ENCODE assay signal across 8 cellular contexts in the genomic region with DNA sequence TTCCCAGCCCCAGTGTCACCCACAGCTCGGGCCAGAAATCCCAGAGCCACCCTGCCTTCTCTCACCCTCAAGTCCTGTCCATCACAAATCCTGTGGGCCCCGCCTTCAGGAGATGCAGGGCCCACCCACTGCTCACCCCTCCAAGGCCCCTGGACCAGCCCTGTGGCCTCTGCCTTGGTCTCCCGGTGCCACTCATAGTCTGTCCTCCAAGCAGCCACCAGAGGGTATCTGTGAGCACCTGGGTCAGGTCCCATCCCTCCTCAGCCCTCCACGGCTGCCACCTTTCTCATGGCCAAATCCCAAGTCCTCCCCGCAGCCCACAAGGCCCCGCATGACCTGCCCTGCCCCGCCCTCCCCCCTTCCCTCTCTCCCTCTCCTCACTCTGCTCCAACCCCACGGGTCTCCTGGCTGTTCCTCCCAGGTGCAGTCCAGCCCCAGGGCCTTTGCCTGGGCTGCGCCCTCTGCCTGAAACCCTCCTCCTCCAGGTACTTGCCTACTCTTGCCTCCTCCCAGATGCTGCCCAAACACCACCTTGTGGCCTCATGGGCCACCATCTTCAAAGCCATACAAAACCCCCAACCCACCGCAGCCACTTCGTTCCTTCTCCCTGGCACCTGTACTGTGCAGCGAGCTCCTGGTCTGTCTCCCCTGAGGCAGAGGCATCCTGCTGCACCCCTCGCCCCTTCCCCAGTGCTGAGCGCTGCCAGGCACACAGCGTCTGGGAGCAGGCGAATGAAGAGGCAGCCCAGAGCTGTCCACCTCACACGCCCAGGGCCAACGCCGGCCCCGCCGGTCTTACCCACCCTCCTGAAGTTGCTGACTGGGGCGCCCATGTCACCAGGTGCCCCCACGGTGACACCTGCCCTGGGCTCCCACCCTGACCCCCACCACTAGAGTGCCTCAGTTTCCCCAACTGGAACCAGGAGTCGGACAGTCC. TPM values are rescaled to one million over a fixed set of nuclear protein-coding genes. Genes with fewer than 3 reads are reported as not detected.
DNase-seq lines count a peak whose midpoint lies in the region; ATAC-seq and TF ChIP-seq lines count a peak whose summit lies in the region.

No MANE protein-coding gene starts in this region.

- in situ Hi-C loops in G401 (cut with HindIII; ENCODE audit: low sequenced_read_pairs) = no loop called here

- H3K4me3 ChIP-seq in KMS-11 (IDR thresholded peaks at IDR 0.05; ENCODE audit: insufficient read depth, low read depth, low read length) = no peak overlapping the region

- peak; percentile 64 to 65 for ATAC-seq in activated naive CD4-positive, alpha-beta T cell treated with anti-CD3 and anti-CD28 coated beads, Interleukin-2, amount 50 U/mL, for 72 hours
- ATAC-seq in GM18498 (IDR thresholded peaks at IDR 0.05; ENCODE audit: unreplicated experiment) (no peak), GM18520 (IDR thresholded peaks at IDR 0.05; ENCODE audit: unreplicated experiment) (no peak), GM19035 (IDR thresholded peaks at IDR 0.05; ENCODE audit: unreplicated experiment) (no peak)

- H3K9ac ChIP-seq in KMS-11 = no peak overlapping the region

- no peaks in the 10 kb centered on the region for H3K79me2 ChIP-seq in KMS-11 (ENCODE audit: insufficient read depth, low read depth)

- no peak overlapping the region for H3K27ac ChIP-seq in KMS-11

- DNase-seq in G401 (ENCODE audit: low spot score) = peak; percentile 58
- no peak for DNase-seq in activated naive CD4-positive, alpha-beta T cell treated with anti-CD3 and anti-CD28 coated beads, Interleukin-2, amount 50 U/mL, for 72 hours (ENCODE audit: low spot score in 2 of 2)
- DNase-seq in immature natural killer cell = no peak
- DNase-seq in activated gamma-delta T cell treated with Interleukin-2 at 50 U/mL for 16 hours = no peak

- H3K27me3 ChIP-seq in KMS-11 (ENCODE audit: insufficient read depth, low read depth) = no peaks in the 10 kb centered on the region

- H4K20me1 ChIP-seq in KMS-11 (ENCODE audit: insufficient read depth) = no peaks in the 10 kb centered on the region

- no peak overlapping the region for H3K4me3 Mint-ChIP-seq in immature natural killer cell

- H3K36me3 ChIP-seq in KMS-11 (ENCODE audit: insufficient read depth) = no peaks in the 10 kb centered on the region

- H3K4me1 ChIP-seq in KMS-11 (ENCODE audit: low read depth, poor library complexity, severe bottlenecking) = no peaks in the 10 kb centered on the region

- peak; percentile 45 for TF ChIP-seq CTCF in KMS-11 (conservative IDR thresholded peaks at IDR 0.05; ENCODE audit: low read depth, low read length)

- H3K27me3 Mint-ChIP-seq in immature natural killer cell (ENCODE audit: low read depth in 3 of 3) = peaks cover 0 to 2% (median 0%) of the 10 kb centered on the region in 3 donors

- H3K36me3 Mint-ChIP-seq in activated naive CD4-positive, alpha-beta T cell treated with anti-CD3 and anti-CD28 coated beads, Interleukin-2, amount 50 U/mL, for 72 hours = peaks cover 4 to 19% of the 10 kb centered on the region in 2 donors
- H3K36me3 Mint-ChIP-seq in immature natural killer cell = no peaks in the 10 kb centered on the region

- no peak overlapping the region for H2AFZ ChIP-seq in KMS-11 (ENCODE audit: low read depth)

- H3K4me2 ChIP-seq in KMS-11 = no peak overlapping the region

- H3K9me3 Mint-ChIP-seq in activated naive CD4-positive, alpha-beta T cell treated with anti-CD3 and anti-CD28 coated beads, Interleukin-2, amount 50 U/mL, for 72 hours = no peaks in the 10 kb centered on the region
- no peaks in the 10 kb centered on the region for H3K9me3 Mint-ChIP-seq in immature natural killer cell

- H3K27ac Mint-ChIP-seq in activated naive CD4-positive, alpha-beta T cell treated with anti-CD3 and anti-CD28 coated beads, Interleukin-2, amount 50 U/mL, for 72 hours = peak overlapping the region; percentile 81 to 83
- H3K27ac Mint-ChIP-seq in immature natural killer cell = peak overlapping the region in 4 of 6 donors; percentile 17 to 56 (median 30)

- peaks cover 2 to 8% of the 10 kb centered on the region in 2 donors for H3K4me1 Mint-ChIP-seq in immature natural killer cell

RNA-seq across cellular contexts. Expression of a gene that starts 13.2 kb away (rescaled TPM):
- total RNA-seq in G401 (2014; rRNA removed; shearing (Covaris generic)) = 141 and 200 TPM in 2 replicates
- 100 to 1,000 TPM; 163 to 193 TPM for total RNA-seq in activated naive CD4-positive, alpha-beta T cell treated with anti-CD3 and anti-CD28 coated beads, Interleukin-2, amount 50 U/mL, for 72 hours
- polyA plus RNA-seq in immature natural killer cell = 1,000 to 10,000 TPM in 1 of 3 donors, 100 to 1,000 TPM in 2; 572 to 1,041 (median 633) TPM

RNA-seq across cellular contexts. Expression of a gene that starts 25.8 kb away (rescaled TPM):
- 164 and 166 TPM in 2 replicates for total RNA-seq in G401 (2014; rRNA removed; shearing (Covaris generic))
- total RNA-seq in activated naive CD4-positive, alpha-beta T cell treated with anti-CD3 and anti-CD28 coated beads, Interleukin-2, amount 50 U/mL, for 72 hours = 100 to 1,000 TPM in 1 of 2 donors, 10 to 100 TPM in 1; 50.8 to 103 TPM
- 10 to 100 TPM in 1 of 3 donors, 1 to 10 TPM in 2; 4.8 to 13.8 (median 6.9) TPM for polyA plus RNA-seq in immature natural killer cell

RNA-seq across cellular contexts. Expression of a gene that starts 34.0 kb away (rescaled TPM):
- 171 and 220 TPM in 2 replicates for total RNA-seq in G401 (2014; rRNA removed; shearing (Covaris generic))
- total RNA-seq in activated naive CD4-positive, alpha-beta T cell treated with anti-CD3 and anti-CD28 coated beads, Interleukin-2, amount 50 U/mL, for 72 hours = 100 to 1,000 TPM in 1 of 2 donors, 10 to 100 TPM in 1; 65.2 to 104 TPM
- 1 to 10 TPM; 1.9 to 6.3 (median 6.0) TPM for polyA plus RNA-seq in immature natural killer cell

RNA-seq across cellular contexts. Expression of a gene that starts 50.3 kb away (rescaled TPM):
- 105 and 123 TPM in 2 replicates for total RNA-seq in G401 (2014; rRNA removed; shearing (Covaris generic))
- 1 to 10 TPM; 3.0 to 7.0 TPM for total RNA-seq in activated naive CD4-positive, alpha-beta T cell treated with anti-CD3 and anti-CD28 coated beads, Interleukin-2, amount 50 U/mL, for 72 hours
- under 1 TPM in 1 of 3 donors, not detected in 2; 0.21 TPM for polyA plus RNA-seq in immature natural killer cell

Comparison
In these comparisons a context has a peak if more than half of its experiments do, and no peak if none do; other contexts are left out.
1. ATAC-seq: peak in activated naive CD4-positive, alpha-beta T cell treated with anti-CD3 and anti-CD28 coated beads, Interleukin-2, amount 50 U/mL, for 72 hours (2 of 2); none in GM18498 (single experiment), GM18520 (single experiment) and GM19035 (single experiment).